8 cellular contexts compared by ENCODE assay signal in the genomic region with DNA sequence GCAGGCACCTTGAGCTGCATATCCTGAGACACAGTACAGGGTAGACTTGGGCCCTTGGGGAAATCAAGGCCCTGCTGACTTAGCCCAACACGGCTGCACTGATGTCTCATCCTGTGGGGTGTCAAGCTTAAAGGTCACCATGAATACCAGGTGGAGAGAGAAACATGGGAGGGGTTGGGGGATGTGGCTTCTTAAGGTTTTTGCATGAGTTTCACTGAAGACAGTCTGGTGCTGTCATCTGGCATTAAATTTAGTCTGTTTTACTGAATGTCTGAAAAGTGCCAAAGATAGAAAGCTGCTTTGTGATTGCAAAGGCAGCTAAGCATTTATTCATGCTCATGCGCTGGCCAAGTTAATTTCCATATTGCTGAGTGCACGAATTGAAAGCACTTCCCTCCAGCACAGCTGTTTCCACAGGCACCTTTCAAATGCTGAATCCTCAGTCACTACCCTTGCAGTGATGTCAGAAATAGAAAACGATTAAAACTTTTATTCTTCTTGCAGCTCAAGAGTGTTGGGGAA.
DNase-seq lines count a peak whose midpoint lies in the region; ATAC-seq, FAIRE-seq and TF ChIP-seq lines count a peak whose summit lies in the region.

No MANE protein-coding gene starts in this region.

- peak; percentile 26 for DNase-seq in stimulated activated naive CD4-positive, alpha-beta T cell treated with Interleukin-2 at 50 U/mL for 16 hours (lab: John Stamatoyannopoulos, UW)
- no peak for DNase-seq in stimulated activated naive CD4-positive, alpha-beta T cell (lab: John Stamatoyannopoulos, UW)
- peak; percentile 30 for DNase-seq in activated T-cell treated with anti-CD3 and anti-CD28 coated beads, Interleukin-2, amount 50 U/mL, for 72 hours
- peak in 1 of 3 donors; percentile 20 for DNase-seq in mucosa of descending colon
- no peak for DNase-seq in H54 (ENCODE audit: insufficient read length, low spot score)
- no peak for DNase-seq in NCI-H82 treated with DMSO at 0.1 percent for 48 hours (lab: John Stamatoyannopoulos, UW; ENCODE audit: unreplicated experiment)
- no peak for DNase-seq in SHP77 treated with DMSO at 0.1 percent for 48 hours (lab: John Stamatoyannopoulos, UW)

- H3K36me3 ChIP-seq in mucosa of descending colon (ENCODE audit: low read depth), result no peaks in the 10 kb centered on the region

- no peaks in the 10 kb centered on the region for H3K4me1 ChIP-seq in mucosa of descending colon (ENCODE audit: low read depth)

- no peaks in the 10 kb centered on the region for H3K9me3 Mint-ChIP-seq in activated T-cell treated with anti-CD3 and anti-CD28 coated beads, Interleukin-2, amount 50 U/mL, for 72 hours

- peaks cover 3 to 5% of the 10 kb centered on the region in 2 donors for H3K36me3 Mint-ChIP-seq in activated T-cell treated with anti-CD3 and anti-CD28 coated beads, Interleukin-2, amount 50 U/mL, for 72 hours (ENCODE audit: insufficient read depth in 2 of 2)

- no peak for TF ChIP-seq CTCF in mucosa of descending colon (IDR thresholded peaks at IDR 0.05)

- peak overlapping the region; percentile 59 for H3K4me3 Mint-ChIP-seq in activated T-cell treated with anti-CD3 and anti-CD28 coated beads, Interleukin-2, amount 50 U/mL, for 72 hours

- H3K27ac Mint-ChIP-seq in activated T-cell treated with anti-CD3 and anti-CD28 coated beads, Interleukin-2, amount 50 U/mL, for 72 hours, result peak overlapping the region; percentile 90

- intact Hi-C loops in mucosa of descending colon (cut with DNase I, micrococcal nuclease), result no loop called here

- peaks cover 55% of the 10 kb centered on the region for H3K4me1 Mint-ChIP-seq in activated T-cell treated with anti-CD3 and anti-CD28 coated beads, Interleukin-2, amount 50 U/mL, for 72 hours (ENCODE audit: low read depth)

- H3K9me3 ChIP-seq in mucosa of descending colon, result no peaks in the 10 kb centered on the region

- no peak overlapping the region for H3K4me3 ChIP-seq in mucosa of descending colon

- peak; percentile 89 for ATAC-seq in HG03103 (IDR thresholded peaks at IDR 0.05; ENCODE audit: low read depth, unreplicated experiment)
- ATAC-seq in activated T-cell treated with anti-CD3 and anti-CD28 coated beads, Interleukin-2, amount 50 U/mL, for 72 hours (replicated peaks in 1 of 2), result peak; percentile 76 to 83
- peak; percentile 58 for ATAC-seq in mucosa of descending colon

- no peak for FAIRE-seq in H54 (lab: Jason Lieb, UNC)

- H3K27me3 Mint-ChIP-seq in activated T-cell treated with anti-CD3 and anti-CD28 coated beads, Interleukin-2, amount 50 U/mL, for 72 hours (ENCODE audit: low read depth), result no peaks in the 10 kb centered on the region

- no peak for TF ChIP-seq POLR2A in H54 (IDR thresholded peaks at IDR 0.05; ENCODE audit: low read depth, low read length)

Comparison
In these comparisons a context has a peak if more than half of its experiments do, and no peak if none do; other contexts are left out.
1. DNase-seq: peak in stimulated activated naive CD4-positive, alpha-beta T cell treated with Interleukin-2 at 50 U/mL for 16 hours (single experiment) and activated T-cell treated with anti-CD3 and anti-CD28 coated beads, Interleukin-2, amount 50 U/mL, for 72 hours (2 of 2); none in stimulated activated naive CD4-positive, alpha-beta T cell (0 of 6), H54 (single experiment), NCI-H82 treated with DMSO at 0.1 percent for 48 hours (single experiment) and SHP77 treated with DMSO at 0.1 percent for 48 hours (single experiment).
2. Peak in every context shown above with its lines, with median percentiles within 50 percentile points of each other: ATAC-seq.